ENCODE assay signal across 14 cellular contexts in genomic region chr15:95558131-95558530, GRCh38.
DNase-seq lines count a peak whose midpoint lies in the region; ATAC-seq, FAIRE-seq and TF ChIP-seq lines count a peak whose summit lies in the region.
"Had no signal": no experiment of that assay in that cellular context is flagged by ENCODE, and none has a peak within 500 bp of the region (broad histone marks: within the 10 kb centered on the region; RNA-seq: fewer than 3 reads in every experiment).

No MANE protein-coding gene starts in this region.

- H3K9me1 ChIP-seq in IMR-90 (ENCODE audit: insufficient read depth, low read length) = peaks cover 3% of the 10 kb centered on the region; the same call in 1 of the 2 replicates

- intact Hi-C loops in IMR-90 (cut with micrococcal nuclease) = loop anchor here (5.0 to 10.0 kb wide), 3 partner anchors 303 to 769 kb away; no protein-coding TSS in a partner anchor
- intact Hi-C loops in pancreas (cut with DNase I) = no loop called here

- H2AFZ ChIP-seq in IMR-90 (replicated peaks; ENCODE audit: low read length, poor library complexity) = no peak overlapping the region

- H3K4me1 ChIP-seq in IMR-90 (ENCODE audit: control insufficient read depth, insufficient read depth, low read length) (peaks cover 13% of the 10 kb centered on the region), pancreas (no peaks in the 10 kb centered on the region)

- TF ChIP-seq RAD21 in IMR-90 (IDR thresholded peaks at IDR 0.05; ENCODE audit: low read length) = no peak

- peak overlapping the region; percentile 99 for H3K18ac ChIP-seq in IMR-90 (ENCODE audit: low read depth, low read length)

- H3K27ac ChIP-seq in IMR-90 (ENCODE audit: insufficient read depth, low read length) (peak overlapping the region; percentile 70; the same call in 1 of the 2 replicates), pancreas (no peak overlapping the region)

- peak overlapping the region; percentile 80 for H3K4ac ChIP-seq in IMR-90 (ENCODE audit: low read depth, low read length)

- no peaks in the 10 kb centered on the region for H3K79me1 ChIP-seq in IMR-90 (ENCODE audit: low read depth in 1 of 2, low read length in 2 of 2)

- peak overlapping the region; percentile 72 for H2BK5ac ChIP-seq in IMR-90 (ENCODE audit: low read depth, low read length, poor library complexity, severe bottlenecking)

- POLR2A ChIA-PET in IMR-90 (lab: Charles Lee; ENCODE audit: unreplicated experiment) = interaction anchor here (0.7 kb wide), 1 partner anchor 96 kb away, joined by 3 read pairs; no protein-coding TSS in a partner anchor

- H2AK9ac ChIP-seq in IMR-90 (replicated peaks; ENCODE audit: low read depth, low read length, poor library complexity) = no peak overlapping the region

- peak; percentile 52 for DNase-seq in A172 (ENCODE audit: low spot score)
- peak; percentile 39 for DNase-seq in IMR-90
- DNase-seq in astrocyte of the spinal cord (ENCODE audit: low read depth, low spot score) = peak; percentile 47
- peak; percentile 62 for DNase-seq in kidney glomerular epithelial cell (lab: John Stamatoyannopoulos, UW)
- no peak for DNase-seq in pancreas
- DNase-seq in cortex of kidney (lab: John Stamatoyannopoulos, UW) = no peak
- no peak for DNase-seq in activated CD8-positive, alpha-beta memory T cell treated with anti-CD3 and anti-CD28 coated beads, Interleukin-2, amount 50 U/mL, for 48 hours
- no peak for DNase-seq in 8988T
- DNase-seq: activated CD4-positive, alpha-beta T cell treated with anti-CD3 and anti-CD28 coated beads, Interleukin-2, amount 10 ng/mL, durations not matched to agents 7 days and 5 days; anterior cingulate cortex; DMS79; heart right ventricle; nucleus accumbens had no signal

- H2BK120ac ChIP-seq in IMR-90 (ENCODE audit: low read depth, low read length) = peak overlapping the region; percentile 94

- H4K5ac ChIP-seq in IMR-90 (ENCODE audit: low read depth, low read length) = peak overlapping the region; percentile 84; the same call in 1 of the 2 replicates

- BruUV-seq in IMR-90 (replicated peaks; lab: Mats Ljungman, UMichigan) = no TSS peak

- H3K23ac ChIP-seq in IMR-90 (ENCODE audit: low read depth, low read length) = no peak overlapping the region

- peak overlapping the region in 1 of 2 experiments; percentile 68; a peak in 2 of 4 replicates for H4K8ac ChIP-seq in IMR-90 (ENCODE audit: low read depth in 2 of 2, low read length in 2 of 2)

- H3K9ac ChIP-seq in IMR-90 (ENCODE audit: low read depth, low read length) = no peak overlapping the region

- TF ChIP-seq CTCF in IMR-90 (conservative IDR thresholded peaks at IDR 0.05; ENCODE audit: low read depth, low read length) (no peak), astrocyte of the spinal cord (IDR thresholded peaks at IDR 0.05; ENCODE audit: low read depth, low read length) (no peak), pancreas (IDR thresholded peaks at IDR 0.05) (no peak)

- ATAC-seq in IMR-90 (ENCODE audit: low read depth) (no peak), pancreas (no peak)
- ATAC-seq: HepG2 had no signal

- TF ChIP-seq POLR2A in IMR-90 (IDR thresholded peaks at IDR 0.05; ENCODE audit: low read depth, low read length) = no peak

- peak overlapping the region; percentile 32; the same call in 1 of the 2 replicates for H3K56ac ChIP-seq in IMR-90 (ENCODE audit: extremely low read depth, insufficient read depth, low read length)

- H3K9me3 ChIP-seq in IMR-90 (ENCODE audit: control insufficient read depth, insufficient read depth, low read length) (no peaks in the 10 kb centered on the region), pancreas (no peaks in the 10 kb centered on the region)
- H3K9me3 ChIP-seq: heart right ventricle had no signal

- no peak overlapping the region for H3K4me2 ChIP-seq in IMR-90 (ENCODE audit: low read depth, low read length)

- peak overlapping the region; percentile 82; the same call in 1 of the 2 replicates for H2AK5ac ChIP-seq in IMR-90 (ENCODE audit: low read depth, low read length)

- peak overlapping the region; percentile 92 for H3K14ac ChIP-seq in IMR-90 (replicated peaks; ENCODE audit: low read depth, low read length)

- peak overlapping the region; percentile 98 for H2BK20ac ChIP-seq in IMR-90 (ENCODE audit: low read depth, low read length)

- no peaks in the 10 kb centered on the region for H4K20me1 ChIP-seq in IMR-90 (ENCODE audit: insufficient read depth, low read length)

- H2BK15ac ChIP-seq in IMR-90 (ENCODE audit: low read depth, low read length) = peak overlapping the region; percentile 88; the same call in 2 of the 3 replicates

- dilution Hi-C loops in IMR-90 (cut with HindIII; ENCODE audit: low sequenced_read_pairs, unreplicated experiment) = no loop called here

- H4K91ac ChIP-seq in IMR-90 (ENCODE audit: insufficient read depth, low read depth, low read length) = no peak overlapping the region

- no peaks in the 10 kb centered on the region for H3K36me3 ChIP-seq in IMR-90 (ENCODE audit: control insufficient read depth, insufficient read depth, low read length)
- H3K36me3 ChIP-seq in pancreas = no peaks in the 10 kb centered on the region
- H3K36me3 ChIP-seq: heart right ventricle had no signal

- H3K27me3 ChIP-seq in IMR-90 (ENCODE audit: control insufficient read depth, insufficient read depth, low read length) (no peaks in the 10 kb centered on the region), pancreas (peaks cover 0 to 7% (median 0%) of the 10 kb centered on the region in 4 donors)
- H3K27me3 ChIP-seq: heart right ventricle had no signal

- in situ Hi-C loops in IMR-90 (cut with MboI; ENCODE audit: low sequenced_read_pairs) = loop anchor here (25.0 kb wide), 1 partner anchor 779 kb away; the partner anchor contains the start of gene NR2F2
- in situ Hi-C loops in astrocyte of the spinal cord (cut with HindIII; ENCODE audit: low sequenced_read_pairs) = no loop called here

- H3K4me3 ChIP-seq in IMR-90 (ENCODE audit: insufficient read depth, low read depth, low read length) (no peak overlapping the region), astrocyte of the spinal cord (ENCODE audit: low read depth, low read length) (no peak overlapping the region), pancreas (no peak overlapping the region)
- H3K4me3 ChIP-seq: heart right ventricle had no signal

- no peak for FAIRE-seq in pancreas (lab: Jason Lieb, UNC)
- FAIRE-seq: HepG2 had no signal

- WGBS in IMR-90 (ENCODE audit: extremely low coverage in 2 of 2, insufficient read length in 1 of 2), 2 experiments = no CpG with 5 or more reads among the region's 2 CpGs
- WGBS in pancreas, 2 donors = 39 to 48% methylated on average over 2 of the region's 2 CpGs

- CTCF ChIA-PET in IMR-90 (lab: Yijun Ruan, JAX) = interaction anchor here (1.3 kb wide), 1 partner anchor 299 kb away, joined by 5 read pairs; no protein-coding TSS in a partner anchor

TF ChIP-seq in IMR-90, 13 proteins besides CTCF, POLR2A, EP300 and RAD21:
- TF ChIP-seq NFE2L2 (IDR thresholded peaks at IDR 0.05; ENCODE audit: low read depth, low read length) = no peak
- TF ChIP-seq MXI1 (IDR thresholded peaks at IDR 0.05; ENCODE audit: borderline replicate concordance, low read depth, low read length) = no peak
- TF ChIP-seq RFX5 (IDR thresholded peaks at IDR 0.05; ENCODE audit: low read depth, low read length) = no peak
- TF ChIP-seq CEBPB (IDR thresholded peaks at IDR 0.05; ENCODE audit: low read depth, low read length) = no peak
- no peak for TF ChIP-seq MAFK (IDR thresholded peaks at IDR 0.05; ENCODE audit: low read depth, low read length)
- no peak for TF ChIP-seq CHD1 (IDR thresholded peaks at IDR 0.05; ENCODE audit: low read depth, low read length)
- no peak for TF ChIP-seq FOS (IDR thresholded peaks at IDR 0.05; ENCODE audit: low read depth, low read length)
- TF ChIP-seq RCOR1 (IDR thresholded peaks at IDR 0.05; ENCODE audit: insufficient replicate concordance, low read length) = no peak
- no peak for TF ChIP-seq USF2 (IDR thresholded peaks at IDR 0.05; ENCODE audit: low read depth, low read length)
- TF ChIP-seq MAZ (IDR thresholded peaks at IDR 0.05; ENCODE audit: borderline replicate concordance, low read depth, low read length) = no peak
- no peak for TF ChIP-seq ELK1 (IDR thresholded peaks at IDR 0.05; ENCODE audit: borderline replicate concordance, low read depth, low read length)
- TF ChIP-seq BHLHE40 (IDR thresholded peaks at IDR 0.05; ENCODE audit: low read depth, low read length) = no peak
- no peak for TF ChIP-seq SMC3 (IDR thresholded peaks at IDR 0.05; ENCODE audit: low read depth, low read length)
TF ChIP-seq in IMR-90: peak in this region for 0.

Comparison
In these comparisons a context has a peak if more than half of its experiments do, and no peak if none do; other contexts are left out.
1. DNase-seq: peak in A172 (single experiment), IMR-90 (single experiment), astrocyte of the spinal cord (single experiment) and kidney glomerular epithelial cell (single experiment); none in pancreas (0 of 6), cortex of kidney (single experiment), activated CD8-positive, alpha-beta memory T cell treated with anti-CD3 and anti-CD28 coated beads, Interleukin-2, amount 50 U/mL, for 48 hours (single experiment) and 8988T (single experiment).